7 cellular contexts compared by ENCODE assay signal in the genomic region with DNA sequence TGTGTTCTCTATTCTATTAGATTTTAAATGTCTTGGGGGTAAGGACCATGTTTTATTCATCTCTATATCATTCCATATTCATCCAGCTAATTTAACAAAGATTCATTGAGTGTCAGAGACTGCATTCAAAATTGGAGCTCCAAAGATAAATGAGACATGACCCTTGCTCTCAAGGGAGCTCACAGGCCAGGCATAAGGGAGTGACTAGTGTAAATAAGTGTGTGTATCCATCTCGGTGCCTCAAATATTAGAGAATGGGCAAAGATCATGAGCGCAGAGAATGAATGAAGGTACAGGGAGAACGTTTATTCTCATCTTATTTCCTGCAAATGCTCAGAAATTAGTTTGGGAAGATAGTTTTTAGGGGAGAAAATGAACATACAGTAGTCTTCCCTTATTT.
"Had no signal": no experiment of that assay in that cellular context is flagged by ENCODE, and none has a peak within 500 bp of the region (broad histone marks: within the 10 kb centered on the region; RNA-seq: fewer than 3 reads in every experiment).

No MANE protein-coding gene starts in this region.

- FAIRE-seq: HTR-8/SVneo had no signal

- H3K9ac ChIP-seq: GM23248 had no signal

- H3K4me3 Mint-ChIP-seq: IgD-negative memory B cell had no signal

- H3K36me3 ChIP-seq: HAP-1 had no signal

- H3K4me1 ChIP-seq: HAP-1 had no signal

- H3K27ac ChIP-seq: GM23248 had no signal

- H3K4me3 ChIP-seq: GM23248, HAP-1 had no signal

- DNase-seq: GM23248, GOT3, H7, KBM-7 had no signal

- H3K36me3 Mint-ChIP-seq: IgD-negative memory B cell had no signal

- H2AFZ ChIP-seq: GM23248 had no signal

- H3K27ac Mint-ChIP-seq: IgD-negative memory B cell had no signal

- H3K9me3 ChIP-seq: HAP-1 had no signal
